11 cellular contexts compared by ENCODE assay signal in the genomic region with DNA sequence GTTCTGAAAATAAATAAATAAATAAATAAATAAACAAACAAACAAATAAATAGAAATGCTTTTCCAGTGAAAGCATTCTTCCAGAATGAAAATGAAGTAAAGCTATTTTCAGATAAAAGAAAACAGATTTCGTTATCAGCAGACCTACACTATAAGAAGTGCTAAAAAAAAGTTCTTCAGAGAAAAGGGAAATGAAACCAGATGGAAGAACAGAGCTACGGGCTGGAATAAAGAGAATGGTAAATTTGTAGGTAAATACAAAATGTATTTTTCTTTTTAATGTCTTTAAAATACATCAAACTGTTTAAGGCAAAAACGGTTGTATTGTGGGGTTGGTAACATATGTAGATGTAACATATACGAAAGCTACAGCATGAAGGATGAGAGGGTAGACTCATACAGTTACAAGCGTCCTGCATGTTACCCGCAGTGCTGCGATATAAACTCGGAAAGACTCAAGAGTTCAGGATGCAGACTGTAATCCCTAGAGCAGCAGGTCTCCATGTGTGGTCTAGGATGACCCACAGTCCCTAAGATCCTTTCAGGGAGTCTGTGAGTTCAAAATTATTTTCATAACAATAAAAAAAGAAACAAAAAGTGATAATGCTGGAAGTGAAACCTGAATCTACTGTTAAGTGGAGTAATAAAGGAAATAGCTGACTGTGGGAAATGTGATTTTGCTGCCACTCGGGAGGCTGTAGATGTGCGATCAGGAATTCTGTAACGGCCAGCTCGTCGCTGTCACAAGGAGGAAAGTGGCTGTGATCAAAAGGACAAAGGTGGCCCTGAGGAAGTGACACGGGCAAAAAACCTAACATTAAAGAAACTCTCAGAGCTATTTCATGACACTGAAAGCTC.
A peak's percentile ranks its signal among the peaks of the same experiment; 100 is the strongest.
DNase-seq lines count a peak whose midpoint lies in the region; ATAC-seq lines count a peak whose summit lies in the region.
"Had no signal": no experiment of that assay in that cellular context is flagged by ENCODE, and none has a peak within 500 bp of the region (broad histone marks: within the 10 kb centered on the region; RNA-seq: fewer than 3 reads in every experiment).

No MANE protein-coding gene starts in this region.

- no peaks in the 10 kb centered on the region for H3K36me3 ChIP-seq in mucosa of rectum (ENCODE audit: control insufficient read depth in 2 of 2, insufficient read depth in 2 of 2, low read length in 2 of 2)

- peak; percentile 11 for DNase-seq in EH (ENCODE audit: low read depth)
- DNase-seq in SKM-1 treated with dmso at 0.1 percent for 144 hours (lab: John Stamatoyannopoulos, UW; ENCODE audit: unreplicated experiment), result peak; percentile 23
- no peak for DNase-seq in amniotic stem cell (lab: John Stamatoyannopoulos, UW)
- DNase-seq in AG08396 (ENCODE audit: low spot score), result no peak
- DNase-seq: left colon had no signal

- no peak overlapping the region for H3K27ac ChIP-seq in mucosa of rectum (ENCODE audit: low read depth in 2 of 2, low read length in 2 of 2)

- no peaks in the 10 kb centered on the region for H3K4me1 ChIP-seq in mucosa of rectum (ENCODE audit: control insufficient read depth in 2 of 2, insufficient read depth in 2 of 2, low read length in 2 of 2)

- H3K4me3 ChIP-seq in mucosa of rectum (ENCODE audit: low read length in 2 of 2), result peak overlapping the region; percentile 28 to 69
- H3K4me3 ChIP-seq: skin epidermis had no signal

- H3K9ac ChIP-seq in mucosa of rectum (ENCODE audit: low read depth in 1 of 2, low read length in 2 of 2), result no peak overlapping the region

- ATAC-seq in GM21515 (IDR thresholded peaks at IDR 0.05; ENCODE audit: unreplicated experiment), result peak; percentile 23
- no peak for ATAC-seq in HG02884 (IDR thresholded peaks at IDR 0.05; ENCODE audit: unreplicated experiment)
- no peak for ATAC-seq in GM21619 (IDR thresholded peaks at IDR 0.05; ENCODE audit: unreplicated experiment)
- ATAC-seq: HCT116, left colon had no signal

- H3K9me3 ChIP-seq in mucosa of rectum (ENCODE audit: control insufficient read depth in 2 of 2, low read length in 2 of 2), result no peaks in the 10 kb centered on the region

- H3K27me3 ChIP-seq in mucosa of rectum (ENCODE audit: control insufficient read depth in 2 of 2, insufficient read depth in 2 of 2, low read length in 2 of 2), result peaks cover 2% of the 10 kb centered on the region in 2 donors

Comparison
In these comparisons a context has a peak if more than half of its experiments do, and no peak if none do; other contexts are left out.
1. DNase-seq: peak in EH (single experiment) and SKM-1 treated with dmso at 0.1 percent for 144 hours (single experiment); none in amniotic stem cell (single experiment) and AG08396 (single experiment).